Comparison of ENCODE assay signal across 8 cellular contexts in genomic region chr1:205750683-205751651, GRCh38. TPM values are rescaled to one million over a fixed set of nuclear protein-coding genes. Genes with fewer than 3 reads are reported as not detected.
DNase-seq lines count a peak whose midpoint lies in the region; ATAC-seq, FAIRE-seq and TF ChIP-seq lines count a peak whose summit lies in the region.

No MANE protein-coding gene starts in this region.

- H3K4me3 ChIP-seq in BJ (ENCODE audit: low read depth, low read length) (peak overlapping the region; percentile 45), left lung (peak overlapping the region; percentile 59 to 88)

- POLR2A ChIA-PET in BJ (lab: Charles Lee), result no interaction called here

- CTCF ChIA-PET in BJ (lab: Yijun Ruan, JAX), result no interaction called here

- peaks cover 5% of the 10 kb centered on the region for H3K27me3 Mint-ChIP-seq in type B pancreatic cell

- no peak for TF ChIP-seq CTCF in BJ (IDR thresholded peaks at IDR 0.05; ENCODE audit: insufficient read depth, low read depth, low read length)
- no peak for TF ChIP-seq CTCF in left lung (IDR thresholded peaks at IDR 0.05)
- TF ChIP-seq CTCF in type B pancreatic cell (conservative IDR thresholded peaks at IDR 0.05), result no peak

- H3K27ac ChIP-seq in adipose tissue (ENCODE audit: low read depth, low read length), result peak overlapping the region; percentile 19
- H3K27ac ChIP-seq in left lung, result peak overlapping the region; percentile 94 to 98

- H3K4me1 Mint-ChIP-seq in type B pancreatic cell (ENCODE audit: unreplicated experiment), result peaks cover 18% of the 10 kb centered on the region

- H3K4me1 ChIP-seq in left lung, result peaks cover 17 to 27% of the 10 kb centered on the region in 2 donors

- H3K36me3 ChIP-seq in BJ (ENCODE audit: control insufficient read depth, insufficient read depth, low read length) (no peaks in the 10 kb centered on the region), left lung (no peaks in the 10 kb centered on the region)

- H3K4me3 Mint-ChIP-seq in type B pancreatic cell, result peak overlapping the region; percentile 97

- H3K9me3 ChIP-seq in left lung, result no peaks in the 10 kb centered on the region

- peak overlapping the region; percentile 98 for H3K27ac Mint-ChIP-seq in type B pancreatic cell

- intact Hi-C loops in left lung (cut with DNase I), result no loop called here

- H3K9me3 Mint-ChIP-seq in type B pancreatic cell, result no peaks in the 10 kb centered on the region

- WGBS in adipose tissue, 3 donors, result 67 to 74% (median 73%) methylated on average over 14 of the region's 14 CpGs

- peak; percentile 66 for FAIRE-seq in HTR-8/SVneo (lab: Jason Lieb, UNC)

- ATAC-seq in left lung (no peak), HG02970 (IDR thresholded peaks at IDR 0.05; ENCODE audit: low FRiP score, unreplicated experiment) (no peak), GM21529 (IDR thresholded peaks at IDR 0.05; ENCODE audit: unreplicated experiment) (no peak)

- H3K36me3 Mint-ChIP-seq in type B pancreatic cell, result peaks cover 11% of the 10 kb centered on the region

- DNase-seq in BJ (ENCODE audit: low read depth) (no peak), HTR-8/SVneo (ENCODE audit: insufficient read length, low spot score) (no peak), left lung (no peak), type B pancreatic cell (ENCODE audit: extremely low spot score, unreplicated experiment) (no peak), OCI-M1 (lab: John Stamatoyannopoulos, UW) (no peak)

- H3K27me3 ChIP-seq in BJ (ENCODE audit: control insufficient read depth, insufficient read depth, low read length), result no peaks in the 10 kb centered on the region
- no peaks in the 10 kb centered on the region for H3K27me3 ChIP-seq in left lung

RNA-seq across cellular contexts. Expression of gene NUCKS1, which starts 1.0 kb away (rescaled TPM):
- polyA plus RNA-seq in BJ (2011; rRNA removed) (33.3 and 78.8 TPM in 2 replicates), adipose tissue (10 to 100 TPM; 15.3 to 71.1 (median 36.1) TPM)
- 85.7 and 89.0 TPM in 2 replicates for polyA minus RNA-seq in BJ (2011; rRNA and poly(A)+ RNA removed)
- total RNA-seq in left lung (100 to 1,000 TPM; 115 to 147 TPM), type B pancreatic cell (ENCODE audit: low replicate concordance) (185 and 340 TPM in 2 replicates)

RNA-seq across cellular contexts. Expression of gene RAB29, which starts 24.3 kb away (rescaled TPM):
- 12.1 and 13.4 TPM in 2 replicates for polyA plus RNA-seq in BJ (2011; rRNA removed)
- 6.1 and 6.4 TPM in 2 replicates for polyA minus RNA-seq in BJ (2011; rRNA and poly(A)+ RNA removed)
- polyA plus RNA-seq in adipose tissue, result 10 to 100 TPM in 2 of 3 donors, 1 to 10 TPM in 1; 7.1 to 19.3 (median 17.4) TPM
- total RNA-seq in left lung, result 10 to 100 TPM; 18.8 to 29.9 TPM
- total RNA-seq in type B pancreatic cell (ENCODE audit: low replicate concordance), result 13.6 and 22.5 TPM in 2 replicates
